In the genomic region with DNA sequence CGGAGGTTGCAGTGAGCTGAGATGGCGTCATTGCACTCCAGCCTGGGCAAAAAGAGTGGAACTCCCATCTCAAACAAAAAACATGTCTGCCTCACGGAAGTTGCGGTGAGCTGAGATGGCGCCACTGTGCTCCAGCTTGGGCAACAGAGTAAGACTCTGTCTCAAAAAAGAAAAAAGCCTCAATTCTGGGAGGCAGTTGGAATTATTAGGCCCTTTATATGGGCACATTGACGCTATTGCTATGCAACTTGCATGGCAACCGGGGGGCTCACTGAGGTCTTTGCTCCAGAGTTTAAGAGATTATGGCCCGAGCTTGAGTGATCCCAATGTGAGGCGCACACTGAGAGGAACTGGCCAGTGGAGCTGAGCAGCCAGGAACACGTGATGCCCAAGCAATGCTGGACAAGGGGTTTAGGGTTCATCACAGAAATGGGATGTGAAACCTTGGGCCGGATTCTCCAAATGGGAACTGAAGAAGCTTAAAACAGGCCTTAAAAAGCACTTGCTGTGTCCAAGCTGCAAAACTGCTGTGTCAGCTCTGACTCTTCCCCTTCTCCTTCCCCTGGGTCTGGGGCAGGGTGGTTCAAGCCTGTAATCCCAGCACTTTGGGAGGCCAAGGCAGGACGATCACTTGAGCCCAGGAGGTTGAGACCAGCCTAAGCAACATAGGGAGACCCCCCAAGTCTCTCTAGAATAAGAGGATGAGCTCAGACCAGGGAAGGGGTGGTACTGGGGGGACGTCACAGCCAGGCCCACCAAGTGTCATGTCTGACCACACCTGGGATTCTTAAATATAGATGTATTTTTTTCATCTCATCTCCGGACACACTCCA, we compare ENCODE assay signal across 8 cellular contexts. TPM values are rescaled to one million over a fixed set of nuclear protein-coding genes. Genes with fewer than 3 reads are reported as not detected.
DNase-seq lines count a peak whose midpoint lies in the region; ATAC-seq and TF ChIP-seq lines count a peak whose summit lies in the region.

No MANE protein-coding gene starts in this region.

- peak; percentile 71 for DNase-seq in AG10803 (ENCODE audit: low read depth)
- peak; percentile 42 for DNase-seq in HS-5 (ENCODE audit: low read depth)
- DNase-seq in activated naive CD8-positive, alpha-beta T cell treated with anti-CD3 and anti-CD28 coated beads, Interleukin-2, amount 50 U/mL, for 24 hours = no peak
- peak; percentile 57 for DNase-seq in islet precursor cell
- DNase-seq in thoracic aorta (ENCODE audit: low spot score) = no peak
- no peak for DNase-seq in OCI-M2 (lab: John Stamatoyannopoulos, UW; ENCODE audit: unreplicated experiment)
- no peak for DNase-seq in stimulated activated CD4-positive, alpha-beta T cell treated with anti-CD3 and anti-CD28 coated beads, Interleukin-1b, Interleukin-23, amount 100 ng/mL, for 48 hours

- peaks cover 51% of the 10 kb centered on the region for H3K4me1 Mint-ChIP-seq in activated naive CD8-positive, alpha-beta T cell treated with anti-CD3 and anti-CD28 coated beads, Interleukin-2, amount 50 U/mL, for 24 hours

- no peak for TF ChIP-seq CTCF in AG10803 (conservative IDR thresholded peaks at IDR 0.05; ENCODE audit: low read length)
- no peak for TF ChIP-seq CTCF in thoracic aorta (IDR thresholded peaks at IDR 0.05)

- H3K27me3 ChIP-seq in thoracic aorta (replicated peaks; ENCODE audit: insufficient read depth) = no peaks in the 10 kb centered on the region

- no peak for ATAC-seq in activated naive CD8-positive, alpha-beta T cell treated with anti-CD3 and anti-CD28 coated beads, Interleukin-2, amount 50 U/mL, for 24 hours
- ATAC-seq in thoracic aorta (ENCODE audit: insufficient number of reproducible peaks, low FRiP score, low read depth) = no peak
- ATAC-seq in GM18517 (IDR thresholded peaks at IDR 0.05; ENCODE audit: unreplicated experiment) = no peak

- H3K4me3 ChIP-seq in AG10803 (ENCODE audit: low read length) (peak overlapping the region; percentile 100), thoracic aorta (peak overlapping the region; percentile 81)

- peak overlapping the region; percentile 97 for H3K4me3 Mint-ChIP-seq in activated naive CD8-positive, alpha-beta T cell treated with anti-CD3 and anti-CD28 coated beads, Interleukin-2, amount 50 U/mL, for 24 hours

- H3K36me3 ChIP-seq in thoracic aorta = peaks cover 36% of the 10 kb centered on the region

- peak overlapping the region; percentile 56 to 83 for H3K27ac ChIP-seq in thoracic aorta

- H3K4me1 ChIP-seq in thoracic aorta (ENCODE audit: control insufficient read depth in 1 of 2, low read depth in 2 of 2) = peaks cover 15 to 49% of the 10 kb centered on the region in 2 donors

- peak overlapping the region; percentile 98 for H3K27ac Mint-ChIP-seq in activated naive CD8-positive, alpha-beta T cell treated with anti-CD3 and anti-CD28 coated beads, Interleukin-2, amount 50 U/mL, for 24 hours

- no peaks in the 10 kb centered on the region for H3K9me3 ChIP-seq in thoracic aorta

- H3K36me3 Mint-ChIP-seq in activated naive CD8-positive, alpha-beta T cell treated with anti-CD3 and anti-CD28 coated beads, Interleukin-2, amount 50 U/mL, for 24 hours (ENCODE audit: low read depth) = peaks cover 37% of the 10 kb centered on the region

- no peaks in the 10 kb centered on the region for H3K9me3 Mint-ChIP-seq in activated naive CD8-positive, alpha-beta T cell treated with anti-CD3 and anti-CD28 coated beads, Interleukin-2, amount 50 U/mL, for 24 hours

- no peaks in the 10 kb centered on the region for H3K27me3 Mint-ChIP-seq in activated naive CD8-positive, alpha-beta T cell treated with anti-CD3 and anti-CD28 coated beads, Interleukin-2, amount 50 U/mL, for 24 hours

RNA-seq across cellular contexts. Expression of gene FTL, which starts 2.5 kb away (rescaled TPM):
- total RNA-seq in thoracic aorta = 1,000 to 10,000 TPM; 3,403 to 7,108 TPM

RNA-seq across cellular contexts. Expression of gene BAX, which starts 12.9 kb away (rescaled TPM):
- 100 to 1,000 TPM in 1 of 2 donors, 10 to 100 TPM in 1; 53.1 to 104 TPM for total RNA-seq in thoracic aorta

RNA-seq across cellular contexts. Expression of gene GYS1, which starts 25.5 kb away (rescaled TPM):
- total RNA-seq in thoracic aorta = 10 to 100 TPM; 30.1 to 44.4 TPM

RNA-seq across cellular contexts. Expression of gene RUVBL2, which starts 26.1 kb away (rescaled TPM):
- total RNA-seq in thoracic aorta = 10 to 100 TPM; 51.6 to 52.3 TPM

RNA-seq across cellular contexts. Expression of gene DHDH, which starts 34.1 kb away (rescaled TPM):
- 1 to 10 TPM in 1 of 2 donors, not detected in 1; 3.7 TPM for total RNA-seq in thoracic aorta

Comparison
In these comparisons a context has a peak if more than half of its experiments do, and no peak if none do; other contexts are left out.
1. DNase-seq: peak in AG10803 (single experiment), HS-5 (single experiment) and islet precursor cell (single experiment); none in activated naive CD8-positive, alpha-beta T cell treated with anti-CD3 and anti-CD28 coated beads, Interleukin-2, amount 50 U/mL, for 24 hours (single experiment), thoracic aorta (single experiment), OCI-M2 (single experiment) and stimulated activated CD4-positive, alpha-beta T cell treated with anti-CD3 and anti-CD28 coated beads, Interleukin-1b, Interleukin-23, amount 100 ng/mL, for 48 hours (single experiment).